ENCODE assay signal across 6 cellular contexts in genomic region chr19:57903298-57904174, GRCh38. TPM values are rescaled to one million over a fixed set of nuclear protein-coding genes. Genes with fewer than 3 reads are reported as not detected.
DNase-seq lines count a peak whose midpoint lies in the region; ATAC-seq, FAIRE-seq and TF ChIP-seq lines count a peak whose summit lies in the region.

No MANE protein-coding gene starts in this region.

- H3K9ac ChIP-seq in K562 (ENCODE audit: insufficient read depth in 1 of 2, low read depth in 2 of 2, low read length in 2 of 2): no peak overlapping the region

- peak; percentile 69 for FAIRE-seq in K562 (lab: Jason Lieb, UNC)

- TF ChIP-seq CTCF in heart left ventricle (IDR thresholded peaks at IDR 0.05): peak; percentile 26 to 63 (median 50)
- TF ChIP-seq CTCF in K562 (IDR thresholded peaks at IDR 0.05 in 2 of 3, conservative IDR thresholded peaks at IDR 0.05 in 1 of 3; ENCODE audit: insufficient read depth in 2 of 3, low read depth in 1 of 3, low read length in 3 of 3): peak; percentile 28 to 46 (median 31); a peak in 4 of 6 replicates
- peak; percentile 53 for TF ChIP-seq CTCF in osteoblast (IDR thresholded peaks at IDR 0.05; ENCODE audit: extremely low read depth, low read depth, low read length)

- H3K27me3 ChIP-seq in heart left ventricle: no peaks in the 10 kb centered on the region
- H3K27me3 ChIP-seq in K562 (ENCODE audit: control insufficient read depth in 2 of 2, insufficient read depth in 2 of 2, low read length in 2 of 2): no peaks in the 10 kb centered on the region
- H3K27me3 ChIP-seq in osteoblast (ENCODE audit: insufficient read depth, low read length): no peaks in the 10 kb centered on the region

- 46 to 56% (median 52%) methylated on average over 9 of the region's 9 CpGs for WGBS in heart left ventricle, 4 donors
- 34% methylated on average over 9 of the region's 9 CpGs for WGBS in K562 (ENCODE audit: insufficient coverage, low coverage, missing lambda C conversion rate)

- H3K9me3 ChIP-seq in heart left ventricle (peaks cover 0 to 39% (median 0%) of the 10 kb centered on the region in 12 donors), K562 (replicated peaks; ENCODE audit: control insufficient read depth, insufficient read depth, low read depth, low read length) (peaks cover 4% of the 10 kb centered on the region; the same call in 1 of the 2 replicates), osteoblast (ENCODE audit: low read depth, low read length) (peaks cover 4% of the 10 kb centered on the region)

- H3K4me1 ChIP-seq in heart left ventricle (peaks cover 0 to 8% (median 0%) of the 10 kb centered on the region in 12 donors), K562 (replicated peaks in 1 of 2; ENCODE audit: control insufficient read depth in 2 of 2, insufficient read depth in 2 of 2, low read length in 2 of 2) (no peaks in the 10 kb centered on the region), osteoblast (ENCODE audit: insufficient read depth, low read length) (no peaks in the 10 kb centered on the region)

- TF ChIP-seq RAD21 in K562 (CRISPR knock-in tag; conservative IDR thresholded peaks at IDR 0.05 in 1 of 2, IDR thresholded peaks at IDR 0.05 in 1 of 2): peak in 1 of 2 experiments; percentile 38; a peak in 2 of 4 replicates

- H3K36me3 ChIP-seq in heart left ventricle: peaks cover 0 to 41% (median 13%) of the 10 kb centered on the region in 9 donors
- H3K36me3 ChIP-seq in K562 (ENCODE audit: control insufficient read depth, insufficient read depth, low read length): 0 out of 3 replicates have a peak, but pooled peaks cover 3% of the 10 kb centered on the region
- peaks cover 7% of the 10 kb centered on the region for H3K36me3 ChIP-seq in osteoblast (ENCODE audit: insufficient read depth, low read length)

- H3K79me2 ChIP-seq in K562 (ENCODE audit: control insufficient read depth, insufficient read depth, low read length) (no peaks in the 10 kb centered on the region), osteoblast (ENCODE audit: insufficient read depth, low read length) (no peaks in the 10 kb centered on the region)

- ATAC-seq in heart left ventricle (peak in 2 of 4 donors; percentile 34 to 39), K562 (peak; percentile 63; the same call in 2 of the 3 replicates), HG02571 (IDR thresholded peaks at IDR 0.05; ENCODE audit: unreplicated experiment) (no peak)

- H3K27ac ChIP-seq in heart left ventricle (no peak overlapping the region), K562 (ENCODE audit: extremely low read depth, low read depth, low read length) (no peak overlapping the region), osteoblast (ENCODE audit: low read depth, low read length) (no peak overlapping the region)

- no peak overlapping the region for H3K4me2 ChIP-seq in K562 (ENCODE audit: insufficient read depth, low read length)
- peak overlapping the region; percentile 36 for H3K4me2 ChIP-seq in osteoblast (ENCODE audit: insufficient read depth, low read length)

- no TSS peak for BruUV-seq in K562 (replicated peaks; lab: Mats Ljungman, UMichigan)

- H3K9me1 ChIP-seq in K562 (ENCODE audit: control insufficient read depth, insufficient read depth, low read length): no peaks in the 10 kb centered on the region

- H3K4me3 ChIP-seq in heart left ventricle (no peak overlapping the region), K562 (no peak overlapping the region), osteoblast (ENCODE audit: insufficient read depth, low read length) (no peak overlapping the region)

- TF ChIP-seq EP300 in K562 (IDR thresholded peaks at IDR 0.05; ENCODE audit: low read length): no peak

- in situ Hi-C loops in K562 (cut with MboI): no loop called here

- intact Hi-C loops in heart left ventricle (cut with DNase I): loop anchor here in 7 of 10 donors (5.0 to 10.0 kb wide), 3 partner anchors 159 to 799 kb away; partner anchors contain the start of gene ZNF776 (in 3 of the 7)
- intact Hi-C loops in cardiac septum (cut with DNase I): no loop called here
- intact Hi-C loops in K562 (cut with micrococcal nuclease): no loop called here

- CTCF ChIA-PET in K562 (lab: Yijun Ruan, JAX; ENCODE audit: low intra/inter-chr PET ratio): no interaction called here

- DNase-seq in heart left ventricle (no peak), cardiac septum (ENCODE audit: low spot score) (no peak), K562 (ENCODE audit: extremely low read depth in 1 of 4, low spot score in 3 of 4) (peak in 3 of 4 experiments; percentile 10 to 13 (median 12)), osteoblast (ENCODE audit: insufficient read length, low spot score, missing footprints) (peak; percentile 83), T1000 (lab: John Stamatoyannopoulos, UW) (no peak)

- H2AFZ ChIP-seq in K562 (ENCODE audit: low read depth, low read length): no peak overlapping the region
- H2AFZ ChIP-seq in osteoblast (ENCODE audit: low read length): no peak overlapping the region

- POLR2A ChIA-PET in K562 (lab: Yijun Ruan, JAX): interaction anchor here (0.6 to 0.9 kb wide), 2 partner anchors 135 to 326 kb away, joined by 3 read pairs; no protein-coding TSS in a partner anchor

- no peak for TF ChIP-seq POLR2A in heart left ventricle (IDR thresholded peaks at IDR 0.05)
- no peak for TF ChIP-seq POLR2A in K562 (conservative IDR thresholded peaks at IDR 0.05)

- H4K20me1 ChIP-seq in K562 (replicated peaks; ENCODE audit: control insufficient read depth, insufficient read depth, low read length): no peaks in the 10 kb centered on the region
- peaks cover 5% of the 10 kb centered on the region for H4K20me1 ChIP-seq in osteoblast (ENCODE audit: insufficient read depth, low read length)

RNA-seq across cellular contexts. Expression of gene ZNF417, which starts 12.9 kb away (rescaled TPM):
- total RNA-seq in heart left ventricle (10 to 100 TPM in 4 of 9 donors, 1 to 10 TPM in 5; 7.8 to 15.6 (median 9.1) TPM), cardiac septum (10.8 TPM), K562 (2014; rRNA removed) (3.2 and 5.7 TPM in 2 replicates), K562 (2014; rRNA removed; fragmentation: Illumina TruSeq; extraction: Trizol) (5.4 and 7.2 TPM in 2 replicates), K562 (2015; rRNA removed; fragmentation: Illumina TruSeq; extraction: Trizol) (4.2 and 4.6 TPM in 2 replicates), K562 (2021) (5.3 and 6.1 TPM in 2 replicates), osteoblast (20.6 TPM in 2 replicates)
- polyA plus RNA-seq in heart left ventricle (1 to 10 TPM; 3.8 to 5.0 TPM), K562 (2011; rRNA removed) (6.1 and 7.2 TPM in 2 replicates), K562 (2014; fragmentation: Illumina TruSeq; extraction: Trizol) (2.7 and 3.1 TPM in 2 replicates), K562 (2014; fragmentation: Nextera tagmentation; extraction: Ambion mirVana) (under 1 TPM; 0.35 to 0.61 TPM), K562 (2014; rRNA removed) (2.7 and 2.9 TPM in 2 replicates)
- total RNA-seq in K562 (2011; cell fraction: chromatin; rRNA removed; ENCODE audit: low replicate concordance): 24.2 and 46.2 TPM in 2 replicates
- total RNA-seq in K562 (2011; cell fraction: nucleolus; rRNA removed): 17.0 and 20.8 TPM in 2 replicates
- total RNA-seq in K562 (2011; cell fraction: nucleoplasm; rRNA removed): 25.9 and 31.3 TPM in 2 replicates
- polyA plus RNA-seq in K562 (2011; cell fraction: cytosol; rRNA removed): 1.6 and 4.4 TPM in 2 replicates
- polyA plus RNA-seq in K562 (2011; cell fraction: nucleus; rRNA removed): 10.8 and 11.5 TPM in 2 replicates
- polyA plus RNA-seq in K562 (2012): 2.0 and 4.1 TPM in 2 replicates
- polyA minus RNA-seq in K562 (2011; rRNA and poly(A)+ RNA removed): 11.3 and 11.5 TPM in 2 replicates
- 3.5 and 5.0 TPM in 2 replicates for polyA minus RNA-seq in K562 (2011; cell fraction: cytosol; rRNA and poly(A)+ RNA removed)
- 7.9 and 15.0 TPM in 2 replicates for polyA minus RNA-seq in K562 (2011; cell fraction: nucleus; rRNA and poly(A)+ RNA removed)

RNA-seq across cellular contexts. Expression of gene ZNF814, which starts 14.7 kb away (rescaled TPM):
- total RNA-seq in heart left ventricle: 10 to 100 TPM in 6 of 9 donors, 1 to 10 TPM in 3; 8.7 to 16.4 (median 10.5) TPM
- polyA plus RNA-seq in heart left ventricle: 10 to 100 TPM; 10.3 to 20.9 TPM
- 5.4 TPM for total RNA-seq in cardiac septum
- total RNA-seq in K562 (2011; cell fraction: chromatin; rRNA removed; ENCODE audit: low replicate concordance): 29.0 and 39.0 TPM in 2 replicates
- 21.2 and 21.8 TPM in 2 replicates for total RNA-seq in K562 (2011; cell fraction: nucleolus; rRNA removed)
- total RNA-seq in K562 (2011; cell fraction: nucleoplasm; rRNA removed): 38.9 and 50.6 TPM in 2 replicates
- total RNA-seq in K562 (2014; rRNA removed): 1.2 and 1.9 TPM in 2 replicates
- 2.6 and 3.3 TPM in 2 replicates for total RNA-seq in K562 (2014; rRNA removed; fragmentation: Illumina TruSeq; extraction: Trizol)
- total RNA-seq in K562 (2015; rRNA removed; fragmentation: Illumina TruSeq; extraction: Trizol): 1.7 and 2.6 TPM in 2 replicates
- 3.0 and 3.1 TPM in 2 replicates for total RNA-seq in K562 (2021)
- polyA plus RNA-seq in K562 (2011; rRNA removed): 3.2 and 3.5 TPM in 2 replicates
- 1.1 and 1.5 TPM in 2 replicates for polyA plus RNA-seq in K562 (2011; cell fraction: cytosol; rRNA removed)
- 5.1 and 5.8 TPM in 2 replicates for polyA plus RNA-seq in K562 (2011; cell fraction: nucleus; rRNA removed)
- 2.1 and 3.9 TPM in 2 replicates for polyA plus RNA-seq in K562 (2012)
- 0.42 and 0.73 TPM in 2 replicates for polyA plus RNA-seq in K562 (2014; fragmentation: Illumina TruSeq; extraction: Trizol)
- polyA plus RNA-seq in K562 (2014; fragmentation: Nextera tagmentation; extraction: Ambion mirVana): 1 to 10 TPM; 1.4 to 1.5 TPM
- 1.5 and 1.7 TPM in 2 replicates for polyA plus RNA-seq in K562 (2014; rRNA removed)
- polyA minus RNA-seq in K562 (2011; rRNA and poly(A)+ RNA removed): 7.8 and 8.0 TPM in 2 replicates
- 2.3 and 5.2 TPM in 2 replicates for polyA minus RNA-seq in K562 (2011; cell fraction: cytosol; rRNA and poly(A)+ RNA removed)
- polyA minus RNA-seq in K562 (2011; cell fraction: nucleus; rRNA and poly(A)+ RNA removed): 5.3 and 7.1 TPM in 2 replicates
- 12.7 and 15.9 TPM in 2 replicates for total RNA-seq in osteoblast

RNA-seq across cellular contexts. Expression of gene ZNF418, which starts 31.7 kb away (rescaled TPM):
- total RNA-seq in heart left ventricle: 10 to 100 TPM in 6 of 9 donors, 1 to 10 TPM in 3; 6.3 to 17.0 (median 11.9) TPM
- polyA plus RNA-seq in heart left ventricle: 1 to 10 TPM; 3.5 to 8.6 TPM
- 16.5 TPM for total RNA-seq in cardiac septum
- 1.7 and 2.3 TPM in 2 replicates for total RNA-seq in K562 (2011; cell fraction: chromatin; rRNA removed; ENCODE audit: low replicate concordance)
- 2.5 and 4.2 TPM in 2 replicates for total RNA-seq in K562 (2011; cell fraction: nucleolus; rRNA removed)
- total RNA-seq in K562 (2011; cell fraction: nucleoplasm; rRNA removed): 1.6 and 4.6 TPM in 2 replicates
- 0.04 and 0.32 TPM in 2 replicates for total RNA-seq in K562 (2014; rRNA removed)
- 0.44 and 0.51 TPM in 2 replicates for total RNA-seq in K562 (2014; rRNA removed; fragmentation: Illumina TruSeq; extraction: Trizol)
- total RNA-seq in K562 (2015; rRNA removed; fragmentation: Illumina TruSeq; extraction: Trizol): 0.18 and 0.53 TPM in 2 replicates
- 0.29 and 0.58 TPM in 2 replicates for total RNA-seq in K562 (2021)
- 0.19 and 0.63 TPM in 2 replicates for polyA plus RNA-seq in K562 (2011; rRNA removed)
- 0.07 and 0.13 TPM in 2 replicates for polyA plus RNA-seq in K562 (2011; cell fraction: cytosol; rRNA removed)
- 0.27 and 0.58 TPM in 2 replicates for polyA plus RNA-seq in K562 (2011; cell fraction: nucleus; rRNA removed)
- polyA plus RNA-seq in K562 (2012): 0.12 and 0.54 TPM in 2 replicates
- 0.21 and 0.70 TPM in 2 replicates for polyA plus RNA-seq in K562 (2014; fragmentation: Illumina TruSeq; extraction: Trizol)
- under 1 TPM; 0.11 to 0.24 TPM for polyA plus RNA-seq in K562 (2014; fragmentation: Nextera tagmentation; extraction: Ambion mirVana)
- 0.55 and 0.61 TPM in 2 replicates for polyA plus RNA-seq in K562 (2014; rRNA removed)
- polyA minus RNA-seq in K562 (2011; rRNA and poly(A)+ RNA removed): 0.66 and 0.81 TPM in 2 replicates
- not detected in 2 replicates for polyA minus RNA-seq in K562 (2011; cell fraction: cytosol; rRNA and poly(A)+ RNA removed)
- 0.27 and 0.56 TPM in 2 replicates for polyA minus RNA-seq in K562 (2011; cell fraction: nucleus; rRNA and poly(A)+ RNA removed)
- 4.7 and 5.1 TPM in 2 replicates for total RNA-seq in osteoblast

RNA-seq across cellular contexts. Expression of gene ZNF256, which starts 44.0 kb away (rescaled TPM):
- 10 to 100 TPM in 4 of 9 donors, 1 to 10 TPM in 5; 5.1 to 13.4 (median 9.7) TPM for total RNA-seq in heart left ventricle
- 1 to 10 TPM; 5.6 to 6.0 TPM for polyA plus RNA-seq in heart left ventricle
- 9.4 TPM for total RNA-seq in cardiac septum
- 0.62 and 1.2 TPM in 2 replicates for total RNA-seq in K562 (2011; cell fraction: chromatin; rRNA removed; ENCODE audit: low replicate concordance)
- 0.26 and 0.33 TPM in 2 replicates for total RNA-seq in K562 (2011; cell fraction: nucleolus; rRNA removed)
- 0.59 and 0.61 TPM in 2 replicates for total RNA-seq in K562 (2011; cell fraction: nucleoplasm; rRNA removed)
- 0.27 TPM in 1 of 2 replicates, not detected in the other for total RNA-seq in K562 (2014; rRNA removed)
- total RNA-seq in K562 (2014; rRNA removed; fragmentation: Illumina TruSeq; extraction: Trizol): 0.36 and 0.41 TPM in 2 replicates
- 0.07 and 0.26 TPM in 2 replicates for total RNA-seq in K562 (2015; rRNA removed; fragmentation: Illumina TruSeq; extraction: Trizol)
- total RNA-seq in K562 (2021): 0.20 and 0.42 TPM in 2 replicates
- polyA plus RNA-seq in K562 (2011; rRNA removed): 0.04 and 0.11 TPM in 2 replicates
- polyA plus RNA-seq in K562 (2011; cell fraction: cytosol; rRNA removed): not detected in 2 replicates
- polyA plus RNA-seq in K562 (2011; cell fraction: nucleus; rRNA removed): 0.06 and 0.07 TPM in 2 replicates
- polyA plus RNA-seq in K562 (2012): 0.16 and 0.36 TPM in 2 replicates
- 0.17 and 0.22 TPM in 2 replicates for polyA plus RNA-seq in K562 (2014; fragmentation: Illumina TruSeq; extraction: Trizol)
- polyA plus RNA-seq in K562 (2014; fragmentation: Nextera tagmentation; extraction: Ambion mirVana): under 1 TPM in 1 of 2 experiments, not detected in 1; 0.13 TPM
- 0.12 and 0.23 TPM in 2 replicates for polyA plus RNA-seq in K562 (2014; rRNA removed)
- 0.09 and 0.25 TPM in 2 replicates for polyA minus RNA-seq in K562 (2011; rRNA and poly(A)+ RNA removed)
- polyA minus RNA-seq in K562 (2011; cell fraction: cytosol; rRNA and poly(A)+ RNA removed): not detected in 2 replicates
- polyA minus RNA-seq in K562 (2011; cell fraction: nucleus; rRNA and poly(A)+ RNA removed): not detected in 2 replicates
- 5.8 and 5.9 TPM in 2 replicates for total RNA-seq in osteoblast

RNA-seq across cellular contexts. Expression of gene ZNF587, which starts 53.9 kb away (rescaled TPM):
- 10 to 100 TPM in 7 of 9 donors, 1 to 10 TPM in 2; 9.4 to 25.4 (median 15.0) TPM for total RNA-seq in heart left ventricle
- 10 to 100 TPM in 1 of 2 donors, 1 to 10 TPM in 1; 8.9 to 23.3 TPM for polyA plus RNA-seq in heart left ventricle
- total RNA-seq in cardiac septum: 23.8 TPM
- 121 and 215 TPM in 2 replicates for total RNA-seq in K562 (2011; cell fraction: chromatin; rRNA removed; ENCODE audit: low replicate concordance)
- 71.4 and 81.6 TPM in 2 replicates for total RNA-seq in K562 (2011; cell fraction: nucleolus; rRNA removed)
- 111 and 192 TPM in 2 replicates for total RNA-seq in K562 (2011; cell fraction: nucleoplasm; rRNA removed)
- 9.8 and 13.0 TPM in 2 replicates for total RNA-seq in K562 (2014; rRNA removed)
- total RNA-seq in K562 (2014; rRNA removed; fragmentation: Illumina TruSeq; extraction: Trizol): 42.0 and 47.5 TPM in 2 replicates
- total RNA-seq in K562 (2015; rRNA removed; fragmentation: Illumina TruSeq; extraction: Trizol): 31.8 and 32.5 TPM in 2 replicates
- 33.9 and 35.1 TPM in 2 replicates for total RNA-seq in K562 (2021)
- 30.2 and 41.7 TPM in 2 replicates for polyA plus RNA-seq in K562 (2011; rRNA removed)
- polyA plus RNA-seq in K562 (2011; cell fraction: cytosol; rRNA removed): 15.4 and 26.5 TPM in 2 replicates
- polyA plus RNA-seq in K562 (2011; cell fraction: nucleus; rRNA removed): 48.4 and 64.5 TPM in 2 replicates
- polyA plus RNA-seq in K562 (2012): 14.0 and 22.1 TPM in 2 replicates
- 24.4 and 24.9 TPM in 2 replicates for polyA plus RNA-seq in K562 (2014; fragmentation: Illumina TruSeq; extraction: Trizol)
- polyA plus RNA-seq in K562 (2014; fragmentation: Nextera tagmentation; extraction: Ambion mirVana): 1 to 10 TPM; 3.2 to 3.6 TPM
- polyA plus RNA-seq in K562 (2014; rRNA removed): 22.7 and 28.7 TPM in 2 replicates
- polyA minus RNA-seq in K562 (2011; rRNA and poly(A)+ RNA removed): 47.5 and 57.6 TPM in 2 replicates
- polyA minus RNA-seq in K562 (2011; cell fraction: cytosol; rRNA and poly(A)+ RNA removed): 33.0 and 33.9 TPM in 2 replicates
- 12.4 and 31.0 TPM in 2 replicates for polyA minus RNA-seq in K562 (2011; cell fraction: nucleus; rRNA and poly(A)+ RNA removed)
- 21.8 and 26.4 TPM in 2 replicates for total RNA-seq in osteoblast

Comparison
In these comparisons a context has a peak if more than half of its experiments do, and no peak if none do; other contexts are left out.
1. intact Hi-C loops: an anchor here in heart left ventricle (5.0 to 10.0 kb wide); none called in cardiac septum and K562.
2. DNase-seq: peak in K562 (3 of 4) and osteoblast (single experiment); none in heart left ventricle (0 of 5), cardiac septum (single experiment) and T1000 (single experiment).
3. Peak in every context shown above with its lines, with median percentiles within 50 percentile points of each other: CTCF ChIP-seq.